33 cellular contexts compared by ENCODE assay signal in the genomic region with DNA sequence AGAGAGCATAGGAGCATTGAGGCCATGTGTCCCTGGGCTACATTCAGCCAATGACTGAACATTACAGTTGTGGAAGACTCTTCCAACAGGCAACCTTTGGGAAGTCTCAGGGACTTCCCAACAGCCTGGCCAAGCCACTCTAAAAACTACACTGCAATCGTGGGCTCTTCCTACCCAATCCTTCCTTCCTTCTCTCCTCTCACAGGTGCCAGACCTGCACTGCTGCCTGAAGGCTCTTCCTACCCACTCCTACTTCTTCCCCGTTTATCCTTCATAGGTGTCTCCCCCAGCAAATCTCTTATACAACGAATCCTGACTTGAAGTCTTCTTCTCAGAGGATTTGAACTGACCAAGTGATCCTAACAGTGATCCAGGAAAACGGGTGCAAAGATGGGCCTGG.
"Had no signal": no experiment of that assay in that cellular context is flagged by ENCODE, and none has a peak within 500 bp of the region (broad histone marks: within the 10 kb centered on the region; RNA-seq: fewer than 3 reads in every experiment).

No MANE protein-coding gene starts in this region.

- H3K9me3 ChIP-seq: MG63 had no signal

- DNase-seq: Karpas-422, Kasumi-1, MG63, MV-4-11, NCI-H1048, NCI-H1092, NCI-H1092 treated with DMSO at 0.1 percent for 48 hours, NCI-H1105, NCI-H1105 treated with DMSO at 0.1 percent for 48 hours, NCI-H1417, NCI-H1417 treated with DMSO at 0.1 percent for 48 hours, NCI-H1436, NCI-H1436 treated with DMSO at 0.1 percent for 48 hours, NCI-H146, NCI-H1694, NCI-H1694 treated with DMSO at 0.1 percent for 48 hours, NCI-H187, NCI-H187 treated with DMSO at 0.1 percent for 48 hours, NCI-H1930, NCI-H2029, NCI-H2029 treated with DMSO at 0.1 percent for 48 hours, NCI-H2081, NCI-H2081 treated with DMSO at 0.1 percent for 48 hours, NCI-H2107, NCI-H2171, NCI-H2227 treated with DMSO at 0.1 percent for 48 hours, NCI-H226, NCI-H345, NCI-H446, NCI-H446 treated with DMSO at 0.1 percent for 48 hours, NCI-H510A, NCI-H510A treated with DMSO at 0.1 percent for 48 hours, NCI-H524 had no signal

- H3K4me3 ChIP-seq: MG63 had no signal

- H3K36me3 ChIP-seq: MG63 had no signal
